ENCODE assay signal across 7 cellular contexts in genomic region chr20:9963029-9963428, GRCh38.
"Had no signal": no experiment of that assay in that cellular context is flagged by ENCODE, and none has a peak within 500 bp of the region (broad histone marks: within the 10 kb centered on the region; RNA-seq: fewer than 3 reads in every experiment).

No MANE protein-coding gene starts in this region.

- DNase-seq: GM23248, H7, HCEC 1CT, IMR-90, Karpas-422, KBM-7 had no signal

- H3K27ac ChIP-seq: GM23248, KMS-11 had no signal

- H3K4me3 ChIP-seq: GM23248 had no signal

- H3K4me2 ChIP-seq: KMS-11 had no signal

- H3K9ac ChIP-seq: GM23248, KMS-11 had no signal

- H2AFZ ChIP-seq: GM23248 had no signal
